25 cellular contexts compared by ENCODE assay signal in the genomic region with DNA sequence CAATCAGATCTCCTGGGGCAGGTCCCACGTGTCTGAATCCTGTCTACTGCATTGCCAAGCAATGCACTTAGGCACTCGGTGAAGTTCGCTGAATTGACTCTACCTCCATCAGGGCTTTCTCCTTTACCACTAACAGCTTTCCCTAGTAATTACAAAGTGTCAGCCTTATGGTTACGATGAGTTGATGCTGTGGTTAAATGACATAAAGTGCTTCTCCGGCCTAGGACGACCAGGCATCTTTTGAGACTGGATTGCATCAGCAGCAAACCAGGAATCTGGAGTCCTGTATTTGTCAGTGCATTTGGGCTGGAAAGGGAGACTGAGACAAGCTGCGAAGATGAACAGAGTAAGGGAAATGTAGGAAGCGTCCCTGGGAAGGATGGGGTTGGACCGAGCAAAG. TPM values are rescaled to one million over a fixed set of nuclear protein-coding genes. Genes with fewer than 3 reads are reported as not detected.
DNase-seq lines count a peak whose midpoint lies in the region; TF ChIP-seq lines count a peak whose summit lies in the region.
"Had no signal": no experiment of that assay in that cellular context is flagged by ENCODE, and none has a peak within 500 bp of the region (broad histone marks: within the 10 kb centered on the region; RNA-seq: fewer than 3 reads in every experiment).

No MANE protein-coding gene starts in this region.

- POLR2A ChIA-PET in PC-9 (lab: Charles Lee; ENCODE audit: unreplicated experiment) = no interaction called here

- no peak for DNase-seq in PC-9
- peak; percentile 53 for DNase-seq in fibroblast of peridontal ligament (ENCODE audit: extremely low read depth)
- no peak for DNase-seq in neural progenitor cell (ENCODE audit: low spot score)
- DNase-seq in GM20000 (ENCODE audit: low spot score) = no peak
- no peak for DNase-seq in NK-92 treated with Interleukin-12 subunit alpha and Interleukin-12 subunit beta, amount 100 ng/mL, for 24 hours (lab: John Stamatoyannopoulos, UW)
- DNase-seq in activated naive CD4-positive, alpha-beta T cell treated with anti-CD3 and anti-CD28 coated beads, Interleukin-2, amount 10 ng/mL, durations not matched to agents 7 days and 5 days = no peak
- no peak for DNase-seq in NOMO-1 treated with dmso at 0.1 percent for 144 hours (lab: John Stamatoyannopoulos, UW; ENCODE audit: unreplicated experiment)
- DNase-seq: C1 segment of cervical spinal cord; CD4-positive, alpha-beta memory T cell; COR-L47; DMS53; NCI-H1048; NCI-H1417; NCI-H1694 treated with DMSO at 0.1 percent for 48 hours; NCI-H2081; NCI-H524; NCI-H748 treated with DMSO at 0.1 percent for 48 hours; Right ventricle myocardium superior; RPMI8226 had no signal

- H3K4me3 ChIP-seq in PC-9 (no peak overlapping the region), neural progenitor cell (no peak overlapping the region)
- H3K4me3 ChIP-seq: GM12878, SJSA1 had no signal

- H2AFZ ChIP-seq in PC-9 = peak overlapping the region; percentile 39; the same call in 1 of the 2 replicates
- peak overlapping the region; percentile 26 for H2AFZ ChIP-seq in neural progenitor cell (replicated peaks)

- H3F3A ChIP-seq in PC-9 (ENCODE audit: insufficient read depth, low read depth) (no peaks in the 10 kb centered on the region), neural progenitor cell (ENCODE audit: low read depth) (no peaks in the 10 kb centered on the region)

- H3K4me3 Mint-ChIP-seq in neural progenitor cell = no peak overlapping the region
- H3K4me3 Mint-ChIP-seq in activated naive CD4-positive, alpha-beta T cell treated with anti-CD3 and anti-CD28 coated beads, Interleukin-2, amount 10 ng/mL, durations not matched to agents 7 days and 5 days = no peak overlapping the region
- H3K4me3 Mint-ChIP-seq: CD4-positive, alpha-beta memory T cell; IgD-negative memory B cell had no signal

- intact Hi-C loops in PC-9 (cut with micrococcal nuclease; ENCODE audit: unreplicated experiment) = no loop called here

- H3K36me3 ChIP-seq in PC-9 (ENCODE audit: low read depth) = no peaks in the 10 kb centered on the region
- H3K36me3 ChIP-seq in neural progenitor cell = no peaks in the 10 kb centered on the region
- H3K36me3 ChIP-seq: SJSA1 had no signal

- no TSS peak for BruUV-seq in PC-9 (replicated peaks; lab: Mats Ljungman, UMichigan)

- H3K27ac ChIP-seq in PC-9 (no peak overlapping the region), neural progenitor cell (no peak overlapping the region)
- H3K27ac ChIP-seq: SJSA1 had no signal

- H3K4me1 Mint-ChIP-seq in neural progenitor cell = no peaks in the 10 kb centered on the region
- H3K4me1 Mint-ChIP-seq in activated naive CD4-positive, alpha-beta T cell treated with anti-CD3 and anti-CD28 coated beads, Interleukin-2, amount 10 ng/mL, durations not matched to agents 7 days and 5 days = no peaks in the 10 kb centered on the region
- H3K4me1 Mint-ChIP-seq: CD4-positive, alpha-beta memory T cell had no signal

- no peak for TF ChIP-seq CTCF in PC-9 (conservative IDR thresholded peaks at IDR 0.05)
- no peak for TF ChIP-seq CTCF in neural progenitor cell (IDR thresholded peaks at IDR 0.05)
- TF ChIP-seq CTCF in GM20000 (IDR thresholded peaks at IDR 0.05; ENCODE audit: extremely low read depth, missing control alignments) = no peak

- H3K4me2 ChIP-seq in PC-9 (no peak overlapping the region), neural progenitor cell (no peak overlapping the region)

- H3K9me3 ChIP-seq in PC-9 (ENCODE audit: insufficient read depth, low read depth) = no peaks in the 10 kb centered on the region
- no peaks in the 10 kb centered on the region for H3K9me3 ChIP-seq in neural progenitor cell (ENCODE audit: low read depth)
- H3K9me3 ChIP-seq: SJSA1 had no signal

- no peaks in the 10 kb centered on the region for H3K9me2 ChIP-seq in PC-9 (ENCODE audit: insufficient read depth)

- H4K20me1 ChIP-seq in PC-9 (ENCODE audit: insufficient read depth) (no peaks in the 10 kb centered on the region), neural progenitor cell (ENCODE audit: low read depth) (no peaks in the 10 kb centered on the region)

- H3K27me3 Mint-ChIP-seq in neural progenitor cell (ENCODE audit: insufficient read depth, low read depth) = peaks cover 2% of the 10 kb centered on the region
- no peaks in the 10 kb centered on the region for H3K27me3 Mint-ChIP-seq in activated naive CD4-positive, alpha-beta T cell treated with anti-CD3 and anti-CD28 coated beads, Interleukin-2, amount 10 ng/mL, durations not matched to agents 7 days and 5 days
- H3K27me3 Mint-ChIP-seq: CD4-positive, alpha-beta memory T cell; IgD-negative memory B cell had no signal

- CTCF ChIA-PET in PC-9 (lab: Charles Lee) = no interaction called here
- CTCF ChIA-PET in activated naive CD4-positive, alpha-beta T cell treated with anti-CD3 and anti-CD28 coated beads, Interleukin-2, amount 10 ng/mL, durations not matched to agents 7 days and 5 days (lab: Charles Lee) = no interaction called here

- H3K4me1 ChIP-seq in PC-9 (replicated peaks; ENCODE audit: insufficient read depth) (no peaks in the 10 kb centered on the region), neural progenitor cell (no peaks in the 10 kb centered on the region)

- no peak overlapping the region for H3K27ac Mint-ChIP-seq in neural progenitor cell
- no peak overlapping the region for H3K27ac Mint-ChIP-seq in activated naive CD4-positive, alpha-beta T cell treated with anti-CD3 and anti-CD28 coated beads, Interleukin-2, amount 10 ng/mL, durations not matched to agents 7 days and 5 days
- H3K27ac Mint-ChIP-seq: CD4-positive, alpha-beta memory T cell; IgD-negative memory B cell had no signal

- no peak overlapping the region for H3K9ac ChIP-seq in neural progenitor cell

- H3K79me2 ChIP-seq in PC-9 (ENCODE audit: low read depth) (no peaks in the 10 kb centered on the region), neural progenitor cell (ENCODE audit: low read depth) (no peaks in the 10 kb centered on the region)

- H3K9me3 Mint-ChIP-seq in neural progenitor cell = no peaks in the 10 kb centered on the region
- no peaks in the 10 kb centered on the region for H3K9me3 Mint-ChIP-seq in activated naive CD4-positive, alpha-beta T cell treated with anti-CD3 and anti-CD28 coated beads, Interleukin-2, amount 10 ng/mL, durations not matched to agents 7 days and 5 days
- H3K9me3 Mint-ChIP-seq: CD4-positive, alpha-beta memory T cell; IgD-negative memory B cell had no signal

- no peaks in the 10 kb centered on the region for H3K27me3 ChIP-seq in PC-9 (ENCODE audit: insufficient read depth, low read depth)
- no peaks in the 10 kb centered on the region for H3K27me3 ChIP-seq in neural progenitor cell
- H3K27me3 ChIP-seq: SJSA1 had no signal

- no peaks in the 10 kb centered on the region for H3K36me3 Mint-ChIP-seq in neural progenitor cell
- H3K36me3 Mint-ChIP-seq in activated naive CD4-positive, alpha-beta T cell treated with anti-CD3 and anti-CD28 coated beads, Interleukin-2, amount 10 ng/mL, durations not matched to agents 7 days and 5 days = no peaks in the 10 kb centered on the region
- H3K36me3 Mint-ChIP-seq: CD4-positive, alpha-beta memory T cell had no signal

RNA-seq across cellular contexts. Expression of gene NOX3, which starts 21.5 kb away (rescaled TPM):
- total RNA-seq in PC-9 (2021) = not detected in 2 replicates
- total RNA-seq in neural progenitor cell (ENCODE audit: low replicate concordance) = not detected in 2 replicates
- total RNA-seq: A673; CD4-positive, alpha-beta memory T cell; Daoy; GM12878; H4; Right ventricle myocardium superior; SJSA1 had no signal
